Comparison of ENCODE assay signal across 1 cellular context in the genomic region with DNA sequence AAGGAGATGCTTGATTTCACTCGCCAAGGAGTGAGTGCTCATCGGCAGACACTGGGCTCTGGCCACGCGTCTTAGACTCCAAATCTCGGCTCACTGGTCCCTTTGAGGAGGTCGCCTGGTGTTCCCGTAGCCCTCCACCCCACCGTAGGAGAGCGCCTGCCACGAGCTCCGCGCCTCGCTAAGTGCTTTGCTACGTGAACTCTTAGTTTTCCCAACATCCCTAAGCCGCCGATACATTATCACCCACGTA.
TF ChIP-seq lines count a peak whose summit lies in the region.

No MANE protein-coding gene starts in this region.

TF ChIP-seq in H1, 55 proteins besides CTCF, POLR2A, EP300 and RAD21 (continued from another document):
- no peak for TF ChIP-seq CEBPB (IDR thresholded peaks at IDR 0.05; ENCODE audit: low read depth, low read length)
